Comparison of ENCODE assay signal across 2 cellular contexts in the genomic region with DNA sequence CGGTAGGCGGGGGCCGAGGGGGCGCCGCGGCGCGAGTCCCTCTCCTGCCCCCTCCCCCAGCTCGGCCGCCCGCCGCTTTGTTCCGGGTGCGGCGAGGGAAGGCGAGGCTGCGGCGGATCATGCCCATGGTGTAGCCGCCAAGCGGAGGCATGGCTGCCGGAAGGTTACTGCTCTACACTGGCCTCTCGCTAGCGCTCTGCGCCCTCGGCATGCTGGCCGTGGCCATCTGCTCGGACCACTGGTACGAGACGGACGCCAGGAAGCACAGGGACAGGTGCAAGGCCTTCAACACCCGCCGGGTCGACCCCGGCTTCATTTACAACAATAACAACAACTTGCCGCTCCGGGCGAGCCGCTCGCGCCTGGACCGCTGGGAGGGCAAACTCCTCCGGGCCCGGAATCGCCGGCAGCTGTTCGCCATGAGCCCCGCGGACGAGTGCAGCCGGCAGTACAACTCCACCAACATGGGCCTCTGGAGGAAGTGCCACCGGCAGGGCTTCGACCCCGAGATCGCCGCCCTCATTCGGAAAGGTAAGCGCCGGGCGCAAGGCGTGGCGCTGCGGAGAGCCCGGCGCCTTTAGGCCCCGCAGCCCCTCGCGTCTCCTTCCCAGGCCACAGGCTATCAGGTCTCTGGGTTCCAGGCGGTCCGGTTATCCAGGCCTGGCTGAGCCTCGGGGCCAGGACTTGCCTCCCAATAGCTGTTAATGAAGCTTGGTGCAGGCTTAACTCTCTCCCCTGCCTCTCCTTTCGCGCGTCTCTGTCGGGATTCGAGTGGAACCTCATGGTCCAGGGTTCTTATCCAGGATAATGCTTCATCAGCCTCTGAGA.
A peak's percentile ranks its signal among the peaks of the same experiment; 100 is the strongest.
TF ChIP-seq lines count a peak whose summit lies in the region.

No MANE protein-coding gene starts in this region.

TF ChIP-seq in SK-N-SH, 30 proteins besides CTCF, POLR2A, EP300 and RAD21:
- TF ChIP-seq EZH2phosphoT487 (IDR thresholded peaks at IDR 0.05; ENCODE audit: borderline replicate concordance, low read depth) (no peak), MEF2A (IDR thresholded peaks at IDR 0.05; ENCODE audit: borderline replicate concordance, low read depth) (no peak), MXI1 (IDR thresholded peaks at IDR 0.05; ENCODE audit: low read depth, low read length) (peak; percentile 38), YY1 (IDR thresholded peaks at IDR 0.05; ENCODE audit: low read depth) (peak; percentile 47; the same call in 1 of the 2 replicates), GATA2 (CRISPR knock-in tag; IDR thresholded peaks at IDR 0.05) (peak; percentile 9; the same call in 1 of the 2 replicates)

TF ChIP-seq in H1, 55 proteins besides CTCF, POLR2A, EP300 and RAD21 (continues in another document):
- TF ChIP-seq MAFK (IDR thresholded peaks at IDR 0.05; ENCODE audit: low read depth, low read length), result no peak
- TF ChIP-seq, protein P1, sequence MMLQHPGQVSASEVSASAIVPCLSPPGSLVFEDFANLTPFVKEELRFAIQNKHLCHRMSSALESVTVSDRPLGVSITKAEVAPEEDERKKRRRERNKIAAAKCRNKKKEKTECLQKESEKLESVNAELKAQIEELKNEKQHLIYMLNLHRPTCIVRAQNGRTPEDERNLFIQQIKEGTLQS (IDR thresholded peaks at IDR 0.05; ENCODE audit: insufficient read depth, low read depth, low read length), result no peak
- peak; percentile 87 for TF ChIP-seq RBBP5 (IDR thresholded peaks at IDR 0.05; ENCODE audit: borderline replicate concordance, low read depth, low read length)
- TF ChIP-seq SIX5 (IDR thresholded peaks at IDR 0.05; ENCODE audit: low read depth, low read length), result no peak
- TF ChIP-seq, protein P2, sequence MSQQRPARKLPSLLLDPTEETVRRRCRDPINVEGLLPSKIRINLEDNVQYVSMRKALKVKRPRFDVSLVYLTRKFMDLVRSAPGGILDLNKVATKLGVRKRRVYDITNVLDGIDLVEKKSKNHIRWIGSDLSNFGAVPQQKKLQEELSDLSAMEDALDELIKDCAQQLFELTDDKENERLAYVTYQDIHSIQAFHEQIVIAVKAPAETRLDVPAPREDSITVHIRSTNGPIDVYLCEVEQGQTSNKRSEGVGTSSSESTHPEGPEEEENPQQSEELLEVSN (IDR thresholded peaks at IDR 0.05), result peak; percentile 69
- no peak for TF ChIP-seq YY1 (IDR thresholded peaks at IDR 0.05; ENCODE audit: low read depth, low read length)
- no peak for TF ChIP-seq GABPA (IDR thresholded peaks at IDR 0.05; ENCODE audit: borderline replicate concordance, insufficient read depth, low read length)
- no peak for TF ChIP-seq GTF2F1 (IDR thresholded peaks at IDR 0.05; ENCODE audit: borderline replicate concordance, low read depth, low read length)
- TF ChIP-seq, protein P3, sequence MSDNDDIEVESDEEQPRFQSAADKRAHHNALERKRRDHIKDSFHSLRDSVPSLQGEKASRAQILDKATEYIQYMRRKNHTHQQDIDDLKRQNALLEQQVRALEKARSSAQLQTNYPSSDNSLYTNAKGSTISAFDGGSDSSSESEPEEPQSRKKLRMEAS (IDR thresholded peaks at IDR 0.05), result peak; percentile 51
- TF ChIP-seq, protein P4, sequence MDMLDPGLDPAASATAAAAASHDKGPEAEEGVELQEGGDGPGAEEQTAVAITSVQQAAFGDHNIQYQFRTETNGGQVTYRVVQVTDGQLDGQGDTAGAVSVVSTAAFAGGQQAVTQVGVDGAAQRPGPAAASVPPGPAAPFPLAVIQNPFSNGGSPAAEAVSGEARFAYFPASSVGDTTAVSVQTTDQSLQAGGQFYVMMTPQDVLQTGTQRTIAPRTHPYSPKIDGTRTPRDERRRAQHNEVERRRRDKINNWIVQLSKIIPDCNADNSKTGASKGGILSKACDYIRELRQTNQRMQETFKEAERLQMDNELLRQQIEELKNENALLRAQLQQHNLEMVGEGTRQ (IDR thresholded peaks at IDR 0.05; ENCODE audit: low read length), result no peak
- no peak for TF ChIP-seq SP4 (IDR thresholded peaks at IDR 0.05; ENCODE audit: low read length)
- peak; percentile 53; the same call in 1 of the 2 replicates for TF ChIP-seq POLR2AphosphoS5 (IDR thresholded peaks at IDR 0.05; ENCODE audit: low read depth, low read length)
- TF ChIP-seq TAF7 (optimal IDR thresholded peaks at IDR 0.05; ENCODE audit: borderline replicate concordance, low read depth, low read length), result no peak
- TF ChIP-seq TCF12 (IDR thresholded peaks at IDR 0.05; ENCODE audit: low read depth, low read length), result no peak
- TF ChIP-seq EGR1 (IDR thresholded peaks at IDR 0.05; ENCODE audit: borderline replicate concordance, low read depth, low read length), result no peak
- TF ChIP-seq SP2 (IDR thresholded peaks at IDR 0.05; ENCODE audit: low read length), result no peak
- 0 out of 4 replicates have a peak, but pooled peaks of 1 of the 2 experiments have one; percentile 14 for TF ChIP-seq SIN3A (conservative IDR thresholded peaks at IDR 0.05 in 1 of 2, IDR thresholded peaks at IDR 0.05 in 1 of 2; ENCODE audit: low read depth in 1 of 2, low read length in 2 of 2)
- TF ChIP-seq SUZ12 (IDR thresholded peaks at IDR 0.05; ENCODE audit: low read length), result peak; percentile 64; the same call in 1 of the 2 replicates
- no peak for TF ChIP-seq SP1 (IDR thresholded peaks at IDR 0.05; ENCODE audit: low read depth, low read length)
- TF ChIP-seq JUN (IDR thresholded peaks at IDR 0.05; ENCODE audit: low read depth, low read length), result no peak
- TF ChIP-seq KDM1A (IDR thresholded peaks at IDR 0.05; ENCODE audit: borderline replicate concordance, low read length), result no peak
- no peak for TF ChIP-seq SAP30 (IDR thresholded peaks at IDR 0.05; ENCODE audit: insufficient read depth, insufficient replicate concordance, low read length)
- no peak for TF ChIP-seq FOSL1 (IDR thresholded peaks at IDR 0.05; ENCODE audit: insufficient read depth, low read depth, low read length)
- peak; percentile 60 for TF ChIP-seq EZH2 (IDR thresholded peaks at IDR 0.05; ENCODE audit: low read depth, low read length, severe bottlenecking)
- no peak for TF ChIP-seq CEBPB (IDR thresholded peaks at IDR 0.05; ENCODE audit: low read depth, low read length)
- TF ChIP-seq CREB1 (IDR thresholded peaks at IDR 0.05), result 0 out of 2 replicates have a peak, but pooled peaks have one; percentile 6
- TF ChIP-seq ZNF274 (IDR thresholded peaks at IDR 0.05; ENCODE audit: borderline replicate concordance, extremely low read depth, low read length), result no peak
- TF ChIP-seq CHD1 (IDR thresholded peaks at IDR 0.05; ENCODE audit: low read depth, low read length), result peak; percentile 45; the same call in 1 of the 2 replicates
- no peak; the same call in 1 of the 2 replicates for TF ChIP-seq TBP (IDR thresholded peaks at IDR 0.05; ENCODE audit: low read depth, low read length)
- TF ChIP-seq TAF1 (IDR thresholded peaks at IDR 0.05; ENCODE audit: low read depth, low read length), result 0 out of 2 replicates have a peak, but pooled peaks have one; percentile 39
- TF ChIP-seq PHF8 (conservative IDR thresholded peaks at IDR 0.05; ENCODE audit: low read depth, low read length), result peak; percentile 54
- TF ChIP-seq NANOG (IDR thresholded peaks at IDR 0.05; ENCODE audit: insufficient read depth, low read depth, low read length, poor library complexity, severe bottlenecking), result no peak
- no peak for TF ChIP-seq NRF1 (IDR thresholded peaks at IDR 0.05; ENCODE audit: low read depth, low read length)
- TF ChIP-seq TEAD4 (IDR thresholded peaks at IDR 0.05; ENCODE audit: low read depth, low read length), result no peak
- 0 out of 4 replicates have a peak, but pooled peaks of 1 of the 2 experiments have one; percentile 52 for TF ChIP-seq HDAC2 (IDR thresholded peaks at IDR 0.05; ENCODE audit: borderline replicate concordance in 1 of 2, low read depth in 2 of 2, low read length in 2 of 2)
- TF ChIP-seq, protein P5, sequence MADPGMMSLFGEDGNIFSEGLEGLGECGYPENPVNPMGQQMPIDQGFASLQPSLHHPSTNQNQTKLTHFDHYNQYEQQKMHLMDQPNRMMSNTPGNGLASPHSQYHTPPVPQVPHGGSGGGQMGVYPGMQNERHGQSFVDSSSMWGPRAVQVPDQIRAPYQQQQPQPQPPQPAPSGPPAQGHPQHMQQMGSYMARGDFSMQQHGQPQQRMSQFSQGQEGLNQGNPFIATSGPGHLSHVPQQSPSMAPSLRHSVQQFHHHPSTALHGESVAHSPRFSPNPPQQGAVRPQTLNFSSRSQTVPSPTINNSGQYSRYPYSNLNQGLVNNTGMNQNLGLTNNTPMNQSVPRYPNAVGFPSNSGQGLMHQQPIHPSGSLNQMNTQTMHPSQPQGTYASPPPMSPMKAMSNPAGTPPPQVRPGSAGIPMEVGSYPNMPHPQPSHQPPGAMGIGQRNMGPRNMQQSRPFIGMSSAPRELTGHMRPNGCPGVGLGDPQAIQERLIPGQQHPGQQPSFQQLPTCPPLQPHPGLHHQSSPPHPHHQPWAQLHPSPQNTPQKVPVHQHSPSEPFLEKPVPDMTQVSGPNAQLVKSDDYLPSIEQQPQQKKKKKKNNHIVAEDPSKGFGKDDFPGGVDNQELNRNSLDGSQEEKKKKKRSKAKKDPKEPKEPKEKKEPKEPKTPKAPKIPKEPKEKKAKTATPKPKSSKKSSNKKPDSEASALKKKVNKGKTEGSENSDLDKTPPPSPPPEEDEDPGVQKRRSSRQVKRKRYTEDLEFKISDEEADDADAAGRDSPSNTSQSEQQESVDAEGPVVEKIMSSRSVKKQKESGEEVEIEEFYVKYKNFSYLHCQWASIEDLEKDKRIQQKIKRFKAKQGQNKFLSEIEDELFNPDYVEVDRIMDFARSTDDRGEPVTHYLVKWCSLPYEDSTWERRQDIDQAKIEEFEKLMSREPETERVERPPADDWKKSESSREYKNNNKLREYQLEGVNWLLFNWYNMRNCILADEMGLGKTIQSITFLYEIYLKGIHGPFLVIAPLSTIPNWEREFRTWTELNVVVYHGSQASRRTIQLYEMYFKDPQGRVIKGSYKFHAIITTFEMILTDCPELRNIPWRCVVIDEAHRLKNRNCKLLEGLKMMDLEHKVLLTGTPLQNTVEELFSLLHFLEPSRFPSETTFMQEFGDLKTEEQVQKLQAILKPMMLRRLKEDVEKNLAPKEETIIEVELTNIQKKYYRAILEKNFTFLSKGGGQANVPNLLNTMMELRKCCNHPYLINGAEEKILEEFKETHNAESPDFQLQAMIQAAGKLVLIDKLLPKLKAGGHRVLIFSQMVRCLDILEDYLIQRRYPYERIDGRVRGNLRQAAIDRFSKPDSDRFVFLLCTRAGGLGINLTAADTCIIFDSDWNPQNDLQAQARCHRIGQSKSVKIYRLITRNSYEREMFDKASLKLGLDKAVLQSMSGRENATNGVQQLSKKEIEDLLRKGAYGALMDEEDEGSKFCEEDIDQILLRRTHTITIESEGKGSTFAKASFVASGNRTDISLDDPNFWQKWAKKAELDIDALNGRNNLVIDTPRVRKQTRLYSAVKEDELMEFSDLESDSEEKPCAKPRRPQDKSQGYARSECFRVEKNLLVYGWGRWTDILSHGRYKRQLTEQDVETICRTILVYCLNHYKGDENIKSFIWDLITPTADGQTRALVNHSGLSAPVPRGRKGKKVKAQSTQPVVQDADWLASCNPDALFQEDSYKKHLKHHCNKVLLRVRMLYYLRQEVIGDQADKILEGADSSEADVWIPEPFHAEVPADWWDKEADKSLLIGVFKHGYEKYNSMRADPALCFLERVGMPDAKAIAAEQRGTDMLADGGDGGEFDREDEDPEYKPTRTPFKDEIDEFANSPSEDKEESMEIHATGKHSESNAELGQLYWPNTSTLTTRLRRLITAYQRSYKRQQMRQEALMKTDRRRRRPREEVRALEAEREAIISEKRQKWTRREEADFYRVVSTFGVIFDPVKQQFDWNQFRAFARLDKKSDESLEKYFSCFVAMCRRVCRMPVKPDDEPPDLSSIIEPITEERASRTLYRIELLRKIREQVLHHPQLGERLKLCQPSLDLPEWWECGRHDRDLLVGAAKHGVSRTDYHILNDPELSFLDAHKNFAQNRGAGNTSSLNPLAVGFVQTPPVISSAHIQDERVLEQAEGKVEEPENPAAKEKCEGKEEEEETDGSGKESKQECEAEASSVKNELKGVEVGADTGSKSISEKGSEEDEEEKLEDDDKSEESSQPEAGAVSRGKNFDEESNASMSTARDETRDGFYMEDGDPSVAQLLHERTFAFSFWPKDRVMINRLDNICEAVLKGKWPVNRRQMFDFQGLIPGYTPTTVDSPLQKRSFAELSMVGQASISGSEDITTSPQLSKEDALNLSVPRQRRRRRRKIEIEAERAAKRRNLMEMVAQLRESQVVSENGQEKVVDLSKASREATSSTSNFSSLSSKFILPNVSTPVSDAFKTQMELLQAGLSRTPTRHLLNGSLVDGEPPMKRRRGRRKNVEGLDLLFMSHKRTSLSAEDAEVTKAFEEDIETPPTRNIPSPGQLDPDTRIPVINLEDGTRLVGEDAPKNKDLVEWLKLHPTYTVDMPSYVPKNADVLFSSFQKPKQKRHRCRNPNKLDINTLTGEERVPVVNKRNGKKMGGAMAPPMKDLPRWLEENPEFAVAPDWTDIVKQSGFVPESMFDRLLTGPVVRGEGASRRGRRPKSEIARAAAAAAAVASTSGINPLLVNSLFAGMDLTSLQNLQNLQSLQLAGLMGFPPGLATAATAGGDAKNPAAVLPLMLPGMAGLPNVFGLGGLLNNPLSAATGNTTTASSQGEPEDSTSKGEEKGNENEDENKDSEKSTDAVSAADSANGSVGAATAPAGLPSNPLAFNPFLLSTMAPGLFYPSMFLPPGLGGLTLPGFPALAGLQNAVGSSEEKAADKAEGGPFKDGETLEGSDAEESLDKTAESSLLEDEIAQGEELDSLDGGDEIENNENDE (IDR thresholded peaks at IDR 0.05; ENCODE audit: insufficient replicate concordance, low read length), result no peak
- no peak for TF ChIP-seq JUND (IDR thresholded peaks at IDR 0.05; ENCODE audit: low read length)
- no peak for TF ChIP-seq BRCA1 (IDR thresholded peaks at IDR 0.05; ENCODE audit: low read depth, low read length)
- no peak for TF ChIP-seq CBX5 (IDR thresholded peaks at IDR 0.05; ENCODE audit: low read depth, low read length)
- TF ChIP-seq BACH1 (IDR thresholded peaks at IDR 0.05; ENCODE audit: low read length), result no peak
- no peak for TF ChIP-seq CBX8 (IDR thresholded peaks at IDR 0.05; ENCODE audit: borderline replicate concordance, low read depth, low read length)
- TF ChIP-seq CTBP2 (IDR thresholded peaks at IDR 0.05; ENCODE audit: borderline replicate concordance, insufficient read depth, insufficient read length, low read length), result no peak
- no peak for TF ChIP-seq BCL11A (IDR thresholded peaks at IDR 0.05; ENCODE audit: low read depth in 2 of 2, low read length in 2 of 2)
- no peak for TF ChIP-seq RNF2 (IDR thresholded peaks at IDR 0.05; ENCODE audit: borderline replicate concordance, low read depth, low read length, missing control alignments, poor library complexity, severe bottlenecking)
- TF ChIP-seq SIRT6 (IDR thresholded peaks at IDR 0.05; ENCODE audit: low read length), result no peak
- no peak for TF ChIP-seq CHD2 (IDR thresholded peaks at IDR 0.05; ENCODE audit: low read length)
- TF ChIP-seq KDM4A (IDR thresholded peaks at IDR 0.05; ENCODE audit: low read depth, low read length, severe bottlenecking), result peak; percentile 94
- no peak for TF ChIP-seq RXRA (IDR thresholded peaks at IDR 0.05; ENCODE audit: insufficient read depth, low read depth, low read length)
- TF ChIP-seq SRF (IDR thresholded peaks at IDR 0.05; ENCODE audit: low read depth, low read length), result no peak
- no peak for TF ChIP-seq RFX5 (IDR thresholded peaks at IDR 0.05; ENCODE audit: borderline replicate concordance, low read depth, low read length)
- TF ChIP-seq KDM5A (IDR thresholded peaks at IDR 0.05; ENCODE audit: low read length), result no peak
- no peak for TF ChIP-seq POU5F1 (IDR thresholded peaks at IDR 0.05; ENCODE audit: low read depth, low read length)
- peak; percentile 93 for TF ChIP-seq ASH2L (IDR thresholded peaks at IDR 0.05; ENCODE audit: low read length)
